ENCODE assay signal across 8 cellular contexts in genomic region chr15:82646250-82647044, GRCh38. TPM values are rescaled to one million over a fixed set of nuclear protein-coding genes. Genes with fewer than 3 reads are reported as not detected.
A peak's percentile ranks its signal among the peaks of the same experiment; 100 is the strongest.
DNase-seq lines count a peak whose midpoint lies in the region; ATAC-seq and TF ChIP-seq lines count a peak whose summit lies in the region.

No MANE protein-coding gene starts in this region.

- no peak for ATAC-seq in Panc1
- ATAC-seq in GM18868 (IDR thresholded peaks at IDR 0.05; ENCODE audit: unreplicated experiment), result no peak
- no peak for ATAC-seq in GM21619 (IDR thresholded peaks at IDR 0.05; ENCODE audit: unreplicated experiment)
- ATAC-seq in GM19023 (IDR thresholded peaks at IDR 0.05; ENCODE audit: unreplicated experiment), result no peak

- H3K9me3 ChIP-seq in HUES48 (ENCODE audit: control insufficient read depth, insufficient read depth, low read length) (0 out of 2 replicates have a peak, but pooled peaks cover 2% of the 10 kb centered on the region), Panc1 (ENCODE audit: control insufficient read depth, insufficient read depth, low read depth, low read length) (no peaks in the 10 kb centered on the region), skeletal muscle tissue (ENCODE audit: control insufficient read depth in 3 of 3, low read length in 3 of 3) (no peaks in the 10 kb centered on the region)

- CTCF ChIA-PET in Panc1 (lab: Charles Lee), result no interaction called here

- intact Hi-C loops in Panc1 (cut with micrococcal nuclease; ENCODE audit: unreplicated experiment) (no loop called here), head of caudate nucleus (cut with DNase I) (loop anchor here (5.0 kb wide), 1 partner anchor 104 kb away; the partner anchor contains the start of gene RPS17)

- DNase-seq in Panc1 (ENCODE audit: low read depth, low spot score) (no peak), head of caudate nucleus (peak in 37 of 42 donors; percentile 18 to 71 (median 46)), GM20000 (ENCODE audit: low spot score) (no peak)

- peak overlapping the region; percentile 51 for H3K4me3 ChIP-seq in HUES48 (ENCODE audit: low read depth, low read length)
- peak overlapping the region; percentile 51 to 57 for H3K4me3 ChIP-seq in Panc1 (ENCODE audit: low read depth in 2 of 2, low read length in 2 of 2)
- peak overlapping the region in 2 of 3 donors; percentile 30 to 69 for H3K4me3 ChIP-seq in skeletal muscle tissue (ENCODE audit: low read length in 3 of 3)

- no peak for TF ChIP-seq CTCF in Panc1 (IDR thresholded peaks at IDR 0.05)
- TF ChIP-seq CTCF in GM20000 (IDR thresholded peaks at IDR 0.05; ENCODE audit: extremely low read depth, missing control alignments), result no peak

- H3K36me3 ChIP-seq in HUES48 (ENCODE audit: control insufficient read depth, insufficient read depth, low read length) (no peaks in the 10 kb centered on the region), Panc1 (ENCODE audit: control insufficient read depth, insufficient read depth, low read length) (no peaks in the 10 kb centered on the region), skeletal muscle tissue (ENCODE audit: control insufficient read depth in 3 of 3, insufficient read depth in 3 of 3, low read length in 3 of 3) (no peaks in the 10 kb centered on the region)

- in situ Hi-C loops in Panc1 (cut with HindIII; ENCODE audit: low pct_unique_long_range_greater_than_20kb, low sequenced_read_pairs), result no loop called here

- H3K4me1 ChIP-seq in HUES48 (ENCODE audit: control insufficient read depth, insufficient read depth, low read length) (peaks cover 1% of the 10 kb centered on the region), Panc1 (ENCODE audit: control insufficient read depth, insufficient read depth, low read length) (peaks cover 33% of the 10 kb centered on the region), skeletal muscle tissue (ENCODE audit: control insufficient read depth in 3 of 3, insufficient read depth in 3 of 3, low read length in 3 of 3) (peaks cover 6 to 19% (median 10%) of the 10 kb centered on the region in 3 donors)

- H3K9ac ChIP-seq in HUES48 (ENCODE audit: low read depth, low read length), result no peak overlapping the region
- peak overlapping the region in 1 of 3 donors; percentile 66 for H3K9ac ChIP-seq in skeletal muscle tissue (ENCODE audit: low read depth in 1 of 3, low read length in 3 of 3)

- H3K27ac ChIP-seq in HUES48 (ENCODE audit: low read depth, low read length) (no peak overlapping the region), Panc1 (ENCODE audit: low read length) (peak overlapping the region; percentile 71; the same call in 1 of the 2 replicates), skeletal muscle tissue (ENCODE audit: low read depth, low read length) (no peak overlapping the region)

- no TSS peak for BruUV-seq in Panc1 (replicated peaks; lab: Mats Ljungman, UMichigan)

- POLR2A ChIA-PET in Panc1 (lab: Charles Lee), result interaction anchor here (0.6 kb wide), 1 partner anchor 14 kb away, joined by 3 read pairs; no protein-coding TSS in a partner anchor

- peaks cover 59% of the 10 kb centered on the region for H3K27me3 ChIP-seq in HUES48 (ENCODE audit: control insufficient read depth, insufficient read depth, low read length)
- H3K27me3 ChIP-seq in Panc1 (ENCODE audit: control insufficient read depth, insufficient read depth, low read length), result no peaks in the 10 kb centered on the region
- H3K27me3 ChIP-seq in skeletal muscle tissue (ENCODE audit: control insufficient read depth in 3 of 3, insufficient read depth in 3 of 3, low read length in 3 of 3), result peaks cover 0 to 23% (median 19%) of the 10 kb centered on the region in 3 donors

RNA-seq across cellular contexts. Expression of gene CPEB1, which starts 0.7 kb away (rescaled TPM):
- total RNA-seq in Panc1 (2021; ENCODE audit: unreplicated experiment), result 19.5 TPM
- polyA plus RNA-seq in Panc1 (2012; ENCODE audit: insufficient read length), result 17.0 TPM
- 0.52 TPM for total RNA-seq in skeletal muscle tissue

Comparison
In these comparisons a context has a peak if more than half of its experiments do, and no peak if none do; other contexts are left out.
1. DNase-seq: peak in head of caudate nucleus (37 of 42); none in Panc1 (single experiment) and GM20000 (single experiment).
2. RNA of gene CPEB1, which starts 0.7 kb away (total RNA-seq): 19.5 TPM in Panc1 (single experiment); 0.52 TPM in skeletal muscle tissue (single experiment); every median in the first group is over 10 times any median in the second.
3. Peak in every context shown above with its lines, with median percentiles within 50 percentile points of each other: H3K4me3 ChIP-seq.